In genomic region chr1:58848818-58849411, GRCh38 we compare ENCODE assay signal across 7 cellular contexts.
A peak's percentile ranks its signal among the peaks of the same experiment; 100 is the strongest.
DNase-seq lines count a peak whose midpoint lies in the region; ATAC-seq, FAIRE-seq and TF ChIP-seq lines count a peak whose summit lies in the region.

No MANE protein-coding gene starts in this region.

- H3K27me3 Mint-ChIP-seq in activated T-helper 17 cell treated with anti-CD3 and anti-CD28 coated beads, Interleukin-2, amount 50 U/mL, for 72 hours = peaks cover 5% of the 10 kb centered on the region
- no peaks in the 10 kb centered on the region for H3K27me3 Mint-ChIP-seq in Caco-2 (ENCODE audit: insufficient read depth, unreplicated experiment)

- no peaks in the 10 kb centered on the region for H3K36me3 Mint-ChIP-seq in activated T-helper 17 cell treated with anti-CD3 and anti-CD28 coated beads, Interleukin-2, amount 50 U/mL, for 72 hours (ENCODE audit: low read depth)
- H3K36me3 Mint-ChIP-seq in Caco-2 (ENCODE audit: insufficient read depth, unreplicated experiment) = no peaks in the 10 kb centered on the region

- H3K36me3 ChIP-seq in Caco-2 (ENCODE audit: control insufficient read depth, insufficient read depth, low read length) = no peaks in the 10 kb centered on the region

- no peaks in the 10 kb centered on the region for H3K9me3 Mint-ChIP-seq in activated T-helper 17 cell treated with anti-CD3 and anti-CD28 coated beads, Interleukin-2, amount 50 U/mL, for 72 hours
- H3K9me3 Mint-ChIP-seq in Caco-2 (ENCODE audit: unreplicated experiment) = no peaks in the 10 kb centered on the region

- no peaks in the 10 kb centered on the region for H3K27me3 ChIP-seq in Caco-2 (replicated peaks; ENCODE audit: control insufficient read depth, insufficient read depth, low read length)

- TF ChIP-seq CTCF in Caco-2 (IDR thresholded peaks at IDR 0.05; ENCODE audit: insufficient read depth in 1 of 2, low read depth in 1 of 2, low read length in 1 of 2, severe bottlenecking in 1 of 2, unreplicated experiment in 1 of 2) = no peak

- no peaks in the 10 kb centered on the region for H3K9me3 ChIP-seq in Caco-2

- intact Hi-C loops in left ventricle myocardium superior (cut with micrococcal nuclease) = no loop called here
- intact Hi-C loops in Caco-2 (cut with micrococcal nuclease; ENCODE audit: unreplicated experiment) = no loop called here

- H3K4me3 Mint-ChIP-seq in activated T-helper 17 cell treated with anti-CD3 and anti-CD28 coated beads, Interleukin-2, amount 50 U/mL, for 72 hours = no peak overlapping the region
- H3K4me3 Mint-ChIP-seq in Caco-2 (ENCODE audit: unreplicated experiment) = no peak overlapping the region

- ATAC-seq in activated T-helper 17 cell treated with anti-CD3 and anti-CD28 coated beads, Interleukin-2, amount 50 U/mL, for 72 hours (replicated peaks) = peak; percentile 96
- ATAC-seq in left ventricle myocardium superior (peak; percentile 95), GM19324 (IDR thresholded peaks at IDR 0.05; ENCODE audit: low FRiP score, unreplicated experiment) (no peak)

- no peak overlapping the region for H3K27ac Mint-ChIP-seq in activated T-helper 17 cell treated with anti-CD3 and anti-CD28 coated beads, Interleukin-2, amount 50 U/mL, for 72 hours
- no peak overlapping the region for H3K27ac Mint-ChIP-seq in Caco-2 (ENCODE audit: unreplicated experiment)

- no peak for FAIRE-seq in GM19239 (lab: Jason Lieb, UNC)

- peaks cover 3% of the 10 kb centered on the region; the same call in 1 of the 2 replicates for H3K4me1 ChIP-seq in Caco-2

- H3K4me1 Mint-ChIP-seq in activated T-helper 17 cell treated with anti-CD3 and anti-CD28 coated beads, Interleukin-2, amount 50 U/mL, for 72 hours = no peaks in the 10 kb centered on the region
- no peaks in the 10 kb centered on the region for H3K4me1 Mint-ChIP-seq in Caco-2 (ENCODE audit: low read depth, unreplicated experiment)

- DNase-seq in HS-27A (ENCODE audit: low read depth) (peak; percentile 97), left ventricle myocardium superior (peak; percentile 71), Caco-2 (no peak), GM19239 (ENCODE audit: insufficient read length, low spot score) (no peak)
- peak; percentile 2 to 20 for DNase-seq in stimulated activated CD8-positive, alpha-beta memory T cell treated with anti-CD3 and anti-CD28 coated beads, Interleukin-7, amount 100 ng/mL, for 48 hours (ENCODE audit: extremely low read depth in 1 of 2, low read depth in 1 of 2)

- H3K4me3 ChIP-seq in Caco-2 (ENCODE audit: low read depth, low read length) = no peak overlapping the region

- BruUV-seq in Caco-2 (replicated peaks; lab: Mats Ljungman, UMichigan) = no TSS peak

- POLR2A ChIA-PET in Caco-2 (lab: Charles Lee) = no interaction called here

- CTCF ChIA-PET in Caco-2 (lab: Charles Lee) = no interaction called here

Comparison
In these comparisons a context has a peak if more than half of its experiments do, and no peak if none do; other contexts are left out.
1. DNase-seq: peak in HS-27A (single experiment), left ventricle myocardium superior (single experiment) and stimulated activated CD8-positive, alpha-beta memory T cell treated with anti-CD3 and anti-CD28 coated beads, Interleukin-7, amount 100 ng/mL, for 48 hours (2 of 2); none in Caco-2 (0 of 2) and GM19239 (single experiment).